20 cellular contexts compared by ENCODE assay signal in the genomic region with DNA sequence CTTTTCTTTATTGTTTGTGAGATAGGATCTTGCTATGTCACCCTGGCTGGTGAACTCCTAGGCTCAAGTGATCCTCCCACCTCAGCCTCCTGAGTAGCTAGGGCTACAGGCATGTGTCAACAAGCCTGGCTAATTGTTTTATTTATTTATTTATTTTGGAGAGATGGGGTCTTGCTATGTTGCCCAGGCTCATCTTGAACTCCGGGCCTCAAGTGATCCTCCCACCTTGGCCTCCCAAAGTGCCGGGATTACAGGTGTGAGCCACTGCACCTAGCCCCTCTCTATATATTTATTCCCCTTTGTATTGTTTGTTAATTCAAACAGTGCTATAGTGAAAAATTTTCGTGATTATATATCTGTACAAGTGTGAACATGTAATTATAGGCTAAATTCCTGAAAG.
DNase-seq lines count a peak whose midpoint lies in the region; ATAC-seq, FAIRE-seq and TF ChIP-seq lines count a peak whose summit lies in the region.
"Had no signal": no experiment of that assay in that cellular context is flagged by ENCODE, and none has a peak within 500 bp of the region (broad histone marks: within the 10 kb centered on the region; RNA-seq: fewer than 3 reads in every experiment).

No MANE protein-coding gene starts in this region.

- H3K9ac ChIP-seq in astrocyte (ENCODE audit: low read length): no peak overlapping the region

- peaks cover 2% of the 10 kb centered on the region for H3K36me3 Mint-ChIP-seq in astrocyte (ENCODE audit: low read depth, unreplicated experiment)
- peaks cover 4% of the 10 kb centered on the region for H3K36me3 Mint-ChIP-seq in nephron (ENCODE audit: low read depth)
- H3K36me3 Mint-ChIP-seq in stimulated activated memory B cell treated with anti-CD40 and anti-IgM and Interleukin-4, amounts not matched to agents 10 μg/mL and 1 μg/mL and 100 μg/mL, for 72 hours: peaks cover 6% of the 10 kb centered on the region

- H3K79me2 ChIP-seq in astrocyte (ENCODE audit: insufficient read depth, low read length): no peaks in the 10 kb centered on the region

- FAIRE-seq in HTR-8/SVneo (lab: Jason Lieb, UNC): peak; percentile 74
- no peak for FAIRE-seq in astrocyte (lab: Jason Lieb, UNC)
- FAIRE-seq: D721Med, G401.6, GM12891, H1 had no signal

- no peak for ATAC-seq in stimulated activated memory B cell treated with anti-CD40 and anti-IgM and Interleukin-4, amounts not matched to agents 10 μg/mL and 1 μg/mL and 100 μg/mL, for 72 hours

- TF ChIP-seq POLR2A in uterus (IDR thresholded peaks at IDR 0.05): no peak

- DNase-seq in HTR-8/SVneo (ENCODE audit: insufficient read length, low spot score) (no peak), astrocyte (ENCODE audit: low read depth) (no peak), hepatic stellate cell (ENCODE audit: low spot score) (no peak), uterus (no peak), tibial artery (no peak), GOT3 (lab: John Stamatoyannopoulos, UW) (no peak)
- DNase-seq: BE2C; C1 segment of cervical spinal cord; CD4-positive, CD25-positive, alpha-beta regulatory T cell; CD8-positive, alpha-beta memory T cell; COR-L47; H9; IMR-90; KBM-7 had no signal

- H3K36me3 ChIP-seq in astrocyte (ENCODE audit: insufficient read depth, low read length) (no peaks in the 10 kb centered on the region), uterus (no peaks in the 10 kb centered on the region), tibial artery (no peaks in the 10 kb centered on the region)
- H3K36me3 ChIP-seq: BE2C had no signal

- no peaks in the 10 kb centered on the region for H4K20me1 ChIP-seq in astrocyte (ENCODE audit: insufficient read depth, low read length)

- no peak overlapping the region for H2AFZ ChIP-seq in astrocyte (ENCODE audit: low read depth, low read length)

- peaks cover 31% of the 10 kb centered on the region for H3K4me1 Mint-ChIP-seq in astrocyte (ENCODE audit: low read depth, unreplicated experiment)
- peaks cover 63% of the 10 kb centered on the region for H3K4me1 Mint-ChIP-seq in nephron
- peaks cover 49% of the 10 kb centered on the region for H3K4me1 Mint-ChIP-seq in stimulated activated memory B cell treated with anti-CD40 and anti-IgM and Interleukin-4, amounts not matched to agents 10 μg/mL and 1 μg/mL and 100 μg/mL, for 72 hours

- H3K27ac ChIP-seq in astrocyte (ENCODE audit: low read depth, low read length): no peak overlapping the region
- peak overlapping the region in 1 of 2 donors; percentile 15 for H3K27ac ChIP-seq in uterus
- peak overlapping the region in 1 of 2 donors; percentile 54 for H3K27ac ChIP-seq in tibial artery

- TF ChIP-seq CTCF in astrocyte (IDR thresholded peaks at IDR 0.05; ENCODE audit: insufficient read depth, low read depth, low read length): no peak
- no peak for TF ChIP-seq CTCF in nephron (IDR thresholded peaks at IDR 0.05; ENCODE audit: unreplicated experiment in 3 of 3)
- TF ChIP-seq CTCF in uterus (IDR thresholded peaks at IDR 0.05): no peak
- TF ChIP-seq CTCF in tibial artery (IDR thresholded peaks at IDR 0.05): no peak

- H3K9me3 Mint-ChIP-seq in astrocyte (ENCODE audit: unreplicated experiment) (no peaks in the 10 kb centered on the region), nephron (no peaks in the 10 kb centered on the region)
- H3K9me3 Mint-ChIP-seq in stimulated activated memory B cell treated with anti-CD40 and anti-IgM and Interleukin-4, amounts not matched to agents 10 μg/mL and 1 μg/mL and 100 μg/mL, for 72 hours: no peaks in the 10 kb centered on the region
- H3K9me3 Mint-ChIP-seq: CD4-positive, CD25-positive, alpha-beta regulatory T cell; CD8-positive, alpha-beta memory T cell; H9 had no signal

- H3K27me3 Mint-ChIP-seq in astrocyte (ENCODE audit: low read depth, unreplicated experiment) (no peaks in the 10 kb centered on the region), nephron (ENCODE audit: low read depth) (no peaks in the 10 kb centered on the region)
- H3K27me3 Mint-ChIP-seq in stimulated activated memory B cell treated with anti-CD40 and anti-IgM and Interleukin-4, amounts not matched to agents 10 μg/mL and 1 μg/mL and 100 μg/mL, for 72 hours: no peaks in the 10 kb centered on the region
- H3K27me3 Mint-ChIP-seq: CD4-positive, CD25-positive, alpha-beta regulatory T cell; CD8-positive, alpha-beta memory T cell had no signal

- peak overlapping the region; percentile 18 for H3K27ac Mint-ChIP-seq in astrocyte (ENCODE audit: unreplicated experiment)
- peak overlapping the region; percentile 79 to 85 (median 80) for H3K27ac Mint-ChIP-seq in nephron
- H3K27ac Mint-ChIP-seq in stimulated activated memory B cell treated with anti-CD40 and anti-IgM and Interleukin-4, amounts not matched to agents 10 μg/mL and 1 μg/mL and 100 μg/mL, for 72 hours: peak overlapping the region; percentile 34
- H3K27ac Mint-ChIP-seq: CD4-positive, CD25-positive, alpha-beta regulatory T cell; CD8-positive, alpha-beta memory T cell; H9 had no signal

- H3K4me3 Mint-ChIP-seq in astrocyte (ENCODE audit: unreplicated experiment) (no peak overlapping the region), nephron (no peak overlapping the region)
- no peak overlapping the region for H3K4me3 Mint-ChIP-seq in stimulated activated memory B cell treated with anti-CD40 and anti-IgM and Interleukin-4, amounts not matched to agents 10 μg/mL and 1 μg/mL and 100 μg/mL, for 72 hours
- H3K4me3 Mint-ChIP-seq: CD4-positive, CD25-positive, alpha-beta regulatory T cell; CD8-positive, alpha-beta memory T cell; H9 had no signal

- H3K27me3 ChIP-seq in astrocyte (ENCODE audit: insufficient read depth, low read length) (no peaks in the 10 kb centered on the region), uterus (no peaks in the 10 kb centered on the region), tibial artery (no peaks in the 10 kb centered on the region)
- H3K27me3 ChIP-seq: BE2C had no signal

- no peak overlapping the region for H3K4me2 ChIP-seq in astrocyte (ENCODE audit: low read length)

- no peak overlapping the region for H3K4me3 ChIP-seq in astrocyte (ENCODE audit: insufficient read depth, low read depth, low read length)
- H3K4me3 ChIP-seq in uterus: no peak overlapping the region
- no peak overlapping the region for H3K4me3 ChIP-seq in tibial artery

- intact Hi-C loops in uterus (cut with DNase I; ENCODE audit: low total_unique reads): no loop called here
- intact Hi-C loops in tibial artery (cut with DNase I; ENCODE audit: low total_unique reads): no loop called here

- H3K4me1 ChIP-seq in astrocyte (ENCODE audit: insufficient read depth, low read length) (peaks cover 5% of the 10 kb centered on the region), uterus (peaks cover 0 to 10% of the 10 kb centered on the region in 2 donors), tibial artery (peaks cover 0 to 93% (median 33%) of the 10 kb centered on the region in 4 donors)
- H3K4me1 ChIP-seq: BE2C had no signal

- H3K9me3 ChIP-seq in astrocyte (ENCODE audit: insufficient read depth, low read depth, low read length) (no peaks in the 10 kb centered on the region), uterus (no peaks in the 10 kb centered on the region), tibial artery (no peaks in the 10 kb centered on the region)
- H3K9me3 ChIP-seq: BE2C had no signal

Comparison
In these comparisons a context has a peak if more than half of its experiments do, and no peak if none do; other contexts are left out.
1. H3K27ac Mint-ChIP-seq: peak in every context shown above with its lines; median percentile 80 in nephron; 34 in stimulated activated memory B cell treated with anti-CD40 and anti-IgM and Interleukin-4, amounts not matched to agents 10 μg/mL and 1 μg/mL and 100 μg/mL, for 72 hours; 18 in astrocyte.